In genomic region chr11:65118097-65118837, GRCh38 we compare ENCODE assay signal across 8 cellular contexts. TPM values are rescaled to one million over a fixed set of nuclear protein-coding genes. Genes with fewer than 3 reads are reported as not detected.
DNase-seq lines count a peak whose midpoint lies in the region; ATAC-seq and TF ChIP-seq lines count a peak whose summit lies in the region.

No MANE protein-coding gene starts in this region.

- no peak overlapping the region for H2AK5ac ChIP-seq in mesendoderm (ENCODE audit: low read length)

- H4K8ac ChIP-seq in mesendoderm (ENCODE audit: low read depth, low read length): no peak overlapping the region

- peaks cover 5% of the 10 kb centered on the region for H3K4me1 ChIP-seq in mesendoderm (ENCODE audit: control insufficient read depth, low read depth, low read length)
- peaks cover 20 to 39% of the 10 kb centered on the region in 2 donors for H3K4me1 ChIP-seq in thoracic aorta (ENCODE audit: control insufficient read depth in 1 of 2, low read depth in 2 of 2)

- H3K56ac ChIP-seq in mesendoderm (ENCODE audit: low read length): peak overlapping the region; percentile 60

- peaks cover 69% of the 10 kb centered on the region for H3K4me1 Mint-ChIP-seq in activated naive CD4-positive, alpha-beta T cell treated with anti-CD3 and anti-CD28 coated beads for 36 hours (ENCODE audit: low read depth)
- peaks cover 47% of the 10 kb centered on the region for H3K4me1 Mint-ChIP-seq in activated T-helper 1 cell treated with anti-CD3 and anti-CD28 coated beads, Interleukin-12 subunit alpha, Interleukin-12 subunit beta, Interleukin-2, Interleukin-4 antibody, amounts not matched to agents 30 ng/mL and 10 ng/mL and 1 ng/mL, durations not matched to agents 14 hours and 24 hours and 36 hours (ENCODE audit: low read depth)

- H4K5ac ChIP-seq in mesendoderm (ENCODE audit: low read length): no peak overlapping the region

- peaks cover 29% of the 10 kb centered on the region for H3K79me1 ChIP-seq in mesendoderm (ENCODE audit: low read length)

- no peaks in the 10 kb centered on the region for H3K9me3 ChIP-seq in thoracic aorta

- no peak overlapping the region for H2BK15ac ChIP-seq in mesendoderm (replicated peaks; ENCODE audit: low read depth)

- H3K27ac ChIP-seq in mesendoderm (ENCODE audit: low read depth, low read length) (no peak overlapping the region), thoracic aorta (peak overlapping the region in 1 of 2 donors; percentile 21)

- H3K27me3 Mint-ChIP-seq in activated naive CD4-positive, alpha-beta T cell treated with anti-CD3 and anti-CD28 coated beads for 36 hours (ENCODE audit: low read depth): no peaks in the 10 kb centered on the region
- H3K27me3 Mint-ChIP-seq in activated T-helper 1 cell treated with anti-CD3 and anti-CD28 coated beads, Interleukin-12 subunit alpha, Interleukin-12 subunit beta, Interleukin-2, Interleukin-4 antibody, amounts not matched to agents 30 ng/mL and 10 ng/mL and 1 ng/mL, durations not matched to agents 14 hours and 24 hours and 36 hours (ENCODE audit: insufficient read depth): no peaks in the 10 kb centered on the region

- H3K4me3 ChIP-seq in mesendoderm (ENCODE audit: low read length) (no peak overlapping the region), thoracic aorta (no peak overlapping the region)

- H3K18ac ChIP-seq in mesendoderm (ENCODE audit: low read length): no peak overlapping the region

- no peak for DNase-seq in activated naive CD4-positive, alpha-beta T cell treated with anti-CD3 and anti-CD28 coated beads for 36 hours
- DNase-seq in activated naive CD4-positive, alpha-beta T cell (lab: John Stamatoyannopoulos, UW): no peak
- DNase-seq in activated T-helper 1 cell treated with anti-CD3 and anti-CD28 coated beads, Interleukin-12 subunit alpha, Interleukin-12 subunit beta, Interleukin-2, Interleukin-4 antibody, amounts not matched to agents 30 ng/mL and 10 ng/mL and 1 ng/mL, durations not matched to agents 14 hours and 24 hours and 36 hours (ENCODE audit: low spot score): no peak
- DNase-seq in mesendoderm: no peak
- DNase-seq in thoracic aorta (ENCODE audit: low spot score): no peak
- no peak for DNase-seq in COLO829 (ENCODE audit: low spot score)
- no peak for DNase-seq in kidney tubule cell (ENCODE audit: low spot score)
- DNase-seq in stimulated activated CD4-positive, alpha-beta T cell treated with anti-CD3 and anti-CD28 coated beads, Interleukin-1b, Interleukin-23, amount 100 ng/mL, for 48 hours: no peak

- no peak overlapping the region for H2BK5ac ChIP-seq in mesendoderm (ENCODE audit: low read length)

- peak overlapping the region; percentile 87 for H3K4me3 Mint-ChIP-seq in activated naive CD4-positive, alpha-beta T cell treated with anti-CD3 and anti-CD28 coated beads for 36 hours
- H3K4me3 Mint-ChIP-seq in activated T-helper 1 cell treated with anti-CD3 and anti-CD28 coated beads, Interleukin-12 subunit alpha, Interleukin-12 subunit beta, Interleukin-2, Interleukin-4 antibody, amounts not matched to agents 30 ng/mL and 10 ng/mL and 1 ng/mL, durations not matched to agents 14 hours and 24 hours and 36 hours: peak overlapping the region; percentile 90

- intact Hi-C loops in activated naive CD4-positive, alpha-beta T cell treated with anti-CD3 and anti-CD28 coated beads for 36 hours (cut with micrococcal nuclease): loop anchor here (1.0 to 5.0 kb wide), 2 partner anchors 8 to 146 kb away; partner anchors contain the start of gene MAJIN
- intact Hi-C loops in activated T-helper 1 cell treated with anti-CD3 and anti-CD28 coated beads, Interleukin-12 subunit alpha, Interleukin-12 subunit beta, Interleukin-2, Interleukin-4 antibody, amounts not matched to agents 30 ng/mL and 10 ng/mL and 1 ng/mL, durations not matched to agents 14 hours and 24 hours and 36 hours (cut with micrococcal nuclease): loop anchor here (10.0 kb wide), 1 partner anchor 497 kb away; the partner anchor contains the start of genes MAP3K11 and PCNX3

- H3K27me3 ChIP-seq in mesendoderm (ENCODE audit: insufficient read depth, low read length, poor library complexity): no peaks in the 10 kb centered on the region
- no peaks in the 10 kb centered on the region for H3K27me3 ChIP-seq in thoracic aorta (replicated peaks; ENCODE audit: insufficient read depth)

- no peak for ATAC-seq in thoracic aorta (ENCODE audit: insufficient number of reproducible peaks, low FRiP score, low read depth)

- peak overlapping the region; percentile 80 for H3K27ac Mint-ChIP-seq in activated naive CD4-positive, alpha-beta T cell treated with anti-CD3 and anti-CD28 coated beads for 36 hours
- peak overlapping the region; percentile 89 for H3K27ac Mint-ChIP-seq in activated T-helper 1 cell treated with anti-CD3 and anti-CD28 coated beads, Interleukin-12 subunit alpha, Interleukin-12 subunit beta, Interleukin-2, Interleukin-4 antibody, amounts not matched to agents 30 ng/mL and 10 ng/mL and 1 ng/mL, durations not matched to agents 14 hours and 24 hours and 36 hours

- H3K36me3 ChIP-seq in mesendoderm (ENCODE audit: control insufficient read depth, insufficient read depth, low read length): peaks cover 14% of the 10 kb centered on the region
- H3K36me3 ChIP-seq in thoracic aorta: peaks cover 15% of the 10 kb centered on the region

- H3K4me2 ChIP-seq in mesendoderm (ENCODE audit: low read length): no peak overlapping the region

- H3K9ac ChIP-seq in mesendoderm (ENCODE audit: low read length): no peak overlapping the region

- CTCF ChIA-PET in activated naive CD4-positive, alpha-beta T cell treated with anti-CD3 and anti-CD28 coated beads for 36 hours (lab: Charles Lee): interaction anchor here (0.7 to 2.0 kb wide), 8 partner anchors 11 to 452 kb away, joined by 3 to 8 read pairs (median 3); partner anchors contain the start of gene ZNRD2

- H2BK120ac ChIP-seq in mesendoderm (ENCODE audit: low read depth, low read length): no peak overlapping the region

- H3K9me3 Mint-ChIP-seq in activated naive CD4-positive, alpha-beta T cell treated with anti-CD3 and anti-CD28 coated beads for 36 hours: no peaks in the 10 kb centered on the region
- H3K9me3 Mint-ChIP-seq in activated T-helper 1 cell treated with anti-CD3 and anti-CD28 coated beads, Interleukin-12 subunit alpha, Interleukin-12 subunit beta, Interleukin-2, Interleukin-4 antibody, amounts not matched to agents 30 ng/mL and 10 ng/mL and 1 ng/mL, durations not matched to agents 14 hours and 24 hours and 36 hours: no peaks in the 10 kb centered on the region

- H3K79me2 ChIP-seq in mesendoderm (ENCODE audit: control insufficient read depth, insufficient read depth, low read length): peaks cover 32% of the 10 kb centered on the region

- peaks cover 36% of the 10 kb centered on the region for H3K36me3 Mint-ChIP-seq in activated naive CD4-positive, alpha-beta T cell treated with anti-CD3 and anti-CD28 coated beads for 36 hours (ENCODE audit: low read depth)
- H3K36me3 Mint-ChIP-seq in activated T-helper 1 cell treated with anti-CD3 and anti-CD28 coated beads, Interleukin-12 subunit alpha, Interleukin-12 subunit beta, Interleukin-2, Interleukin-4 antibody, amounts not matched to agents 30 ng/mL and 10 ng/mL and 1 ng/mL, durations not matched to agents 14 hours and 24 hours and 36 hours (ENCODE audit: low read depth): peaks cover 53% of the 10 kb centered on the region

- peak; percentile 21 for TF ChIP-seq CTCF in thoracic aorta (IDR thresholded peaks at IDR 0.05)

- no peak overlapping the region for H3K4ac ChIP-seq in mesendoderm (ENCODE audit: low read depth, low read length)

- H3K23ac ChIP-seq in mesendoderm (ENCODE audit: low read length): no peak overlapping the region

- WGBS in mesendoderm (ENCODE audit: extremely low coverage, insufficient coverage, low lambda C conversion rate): no CpG with 5 or more reads among the region's 18 CpGs

RNA-seq across cellular contexts. Expression of gene ZNHIT2, which starts 0.8 kb away (rescaled TPM):
- 1 to 10 TPM; 5.6 to 6.1 TPM for total RNA-seq in activated naive CD4-positive, alpha-beta T cell treated with anti-CD3 and anti-CD28 coated beads for 36 hours
- total RNA-seq in activated T-helper 1 cell treated with anti-CD3 and anti-CD28 coated beads, Interleukin-12 subunit alpha, Interleukin-12 subunit beta, Interleukin-2, Interleukin-4 antibody, amounts not matched to agents 30 ng/mL and 10 ng/mL and 1 ng/mL, durations not matched to agents 14 hours and 24 hours and 36 hours: 20.8 and 22.1 TPM in 2 replicates
- polyA plus RNA-seq in mesendoderm (2013, experiment 1 of 2): 9.7 TPM
- polyA plus RNA-seq in mesendoderm (2013, experiment 2 of 2): 9.3 TPM
- 10 to 100 TPM; 10.0 to 13.8 TPM for total RNA-seq in thoracic aorta

RNA-seq across cellular contexts. Expression of gene FAU, which starts 3.7 kb away (rescaled TPM):
- total RNA-seq in activated naive CD4-positive, alpha-beta T cell treated with anti-CD3 and anti-CD28 coated beads for 36 hours: 1,000 to 10,000 TPM; 1,272 to 1,294 TPM
- 1,004 and 1,020 TPM in 2 replicates for total RNA-seq in activated T-helper 1 cell treated with anti-CD3 and anti-CD28 coated beads, Interleukin-12 subunit alpha, Interleukin-12 subunit beta, Interleukin-2, Interleukin-4 antibody, amounts not matched to agents 30 ng/mL and 10 ng/mL and 1 ng/mL, durations not matched to agents 14 hours and 24 hours and 36 hours
- polyA plus RNA-seq in mesendoderm (2013, experiment 1 of 2): 1,392 TPM
- 1,437 TPM for polyA plus RNA-seq in mesendoderm (2013, experiment 2 of 2)
- 100 to 1,000 TPM; 365 to 553 TPM for total RNA-seq in thoracic aorta

RNA-seq across cellular contexts. Expression of gene MRPL49, which starts 3.9 kb away (rescaled TPM):
- total RNA-seq in activated naive CD4-positive, alpha-beta T cell treated with anti-CD3 and anti-CD28 coated beads for 36 hours: 10 to 100 TPM; 49.3 to 51.6 TPM
- total RNA-seq in activated T-helper 1 cell treated with anti-CD3 and anti-CD28 coated beads, Interleukin-12 subunit alpha, Interleukin-12 subunit beta, Interleukin-2, Interleukin-4 antibody, amounts not matched to agents 30 ng/mL and 10 ng/mL and 1 ng/mL, durations not matched to agents 14 hours and 24 hours and 36 hours: 76.0 and 76.4 TPM in 2 replicates
- 45.4 TPM for polyA plus RNA-seq in mesendoderm (2013, experiment 1 of 2)
- polyA plus RNA-seq in mesendoderm (2013, experiment 2 of 2): 44.1 TPM
- 10 to 100 TPM; 44.6 to 61.1 TPM for total RNA-seq in thoracic aorta

RNA-seq across cellular contexts. Expression of gene TM7SF2, which starts 6.6 kb away (rescaled TPM):
- total RNA-seq in activated naive CD4-positive, alpha-beta T cell treated with anti-CD3 and anti-CD28 coated beads for 36 hours: 10 to 100 TPM; 10.9 to 11.9 TPM
- total RNA-seq in activated T-helper 1 cell treated with anti-CD3 and anti-CD28 coated beads, Interleukin-12 subunit alpha, Interleukin-12 subunit beta, Interleukin-2, Interleukin-4 antibody, amounts not matched to agents 30 ng/mL and 10 ng/mL and 1 ng/mL, durations not matched to agents 14 hours and 24 hours and 36 hours: 32.2 and 32.8 TPM in 2 replicates
- 24.5 TPM for polyA plus RNA-seq in mesendoderm (2013, experiment 1 of 2)
- polyA plus RNA-seq in mesendoderm (2013, experiment 2 of 2): 25.2 TPM
- 10 to 100 TPM in 1 of 2 donors, 1 to 10 TPM in 1; 2.5 to 49.0 TPM for total RNA-seq in thoracic aorta

RNA-seq across cellular contexts. Expression of gene SYVN1, which starts 16.1 kb away (rescaled TPM):
- total RNA-seq in activated naive CD4-positive, alpha-beta T cell treated with anti-CD3 and anti-CD28 coated beads for 36 hours: 10 to 100 TPM; 19.0 to 19.2 TPM
- 42.3 and 45.8 TPM in 2 replicates for total RNA-seq in activated T-helper 1 cell treated with anti-CD3 and anti-CD28 coated beads, Interleukin-12 subunit alpha, Interleukin-12 subunit beta, Interleukin-2, Interleukin-4 antibody, amounts not matched to agents 30 ng/mL and 10 ng/mL and 1 ng/mL, durations not matched to agents 14 hours and 24 hours and 36 hours
- polyA plus RNA-seq in mesendoderm (2013, experiment 1 of 2): 19.5 TPM
- 19.2 TPM for polyA plus RNA-seq in mesendoderm (2013, experiment 2 of 2)
- total RNA-seq in thoracic aorta: 10 to 100 TPM; 73.1 to 78.0 TPM
